26 cellular contexts compared by ENCODE assay signal in genomic region chr5:109529987-109530386, GRCh38.
"Had no signal": no experiment of that assay in that cellular context is flagged by ENCODE, and none has a peak within 500 bp of the region (broad histone marks: within the 10 kb centered on the region; RNA-seq: fewer than 3 reads in every experiment).

No MANE protein-coding gene starts in this region.

- H3K27me3 ChIP-seq: pancreas, sigmoid colon, spleen, suprapubic skin, tibial artery, upper lobe of right lung had no signal

- H3K4me3 Mint-ChIP-seq: memory B cell; naive thymus-derived CD4-positive, alpha-beta T cell; natural killer cell treated with Interleukin-12 subunit alpha and Interleukin-12 subunit beta and Interleukin-15 and Interleukin-18, amount 100 ng/mL, for 72 hours; stimulated activated effector memory CD8-positive, alpha-beta T cell treated with anti-CD3 and anti-CD28 coated beads, Interleukin-12 subunit alpha, Interleukin-12 subunit beta, amount 100 ng/mL, for 72 hours; stimulated activated naive CD8-positive, alpha-beta T cell treated with anti-CD3 and anti-CD28 coated beads, Interleukin-15, Interleukin-2, amounts not matched to agents 100 ng/mL and 50 ng/mL, for 24 hours had no signal

- ATAC-seq: left colon; mucosa of descending colon; naive thymus-derived CD4-positive, alpha-beta T cell; natural killer cell treated with Interleukin-12 subunit alpha and Interleukin-12 subunit beta and Interleukin-15 and Interleukin-18, amount 100 ng/mL, for 72 hours; stimulated activated effector memory CD8-positive, alpha-beta T cell treated with anti-CD3 and anti-CD28 coated beads, Interleukin-12 subunit alpha, Interleukin-12 subunit beta, amount 100 ng/mL, for 72 hours had no signal

- H3K36me3 ChIP-seq: left ventricle myocardium inferior, pancreas, prostate gland, sigmoid colon, spleen, suprapubic skin, thoracic aorta, tibial artery, upper lobe of right lung had no signal

- DNase-seq: islet precursor cell; left ventricle myocardium inferior; midbrain; naive thymus-derived CD4-positive, alpha-beta T cell; posterior cingulate gyrus; retina; sigmoid colon; small intestine; spleen; stimulated activated CD4-positive, alpha-beta T cell treated with anti-CD3 and anti-CD28 coated beads, Interleukin-4, amount 100 ng/mL, for 24 hours; stimulated activated naive CD4-positive, alpha-beta T cell; trophoblast cell; upper lobe of right lung had no signal

- H3K36me3 Mint-ChIP-seq: memory B cell; naive thymus-derived CD4-positive, alpha-beta T cell; natural killer cell treated with Interleukin-12 subunit alpha and Interleukin-12 subunit beta and Interleukin-15 and Interleukin-18, amount 100 ng/mL, for 72 hours; stimulated activated effector memory CD8-positive, alpha-beta T cell treated with anti-CD3 and anti-CD28 coated beads, Interleukin-12 subunit alpha, Interleukin-12 subunit beta, amount 100 ng/mL, for 72 hours had no signal

- H3K9me3 ChIP-seq: left ventricle myocardium inferior, mucosa of descending colon, pancreas, prostate gland, sigmoid colon, spleen, suprapubic skin, thoracic aorta, tibial artery, upper lobe of right lung had no signal

- H3K4me1 ChIP-seq: left ventricle myocardium inferior, pancreas, spleen, suprapubic skin, upper lobe of right lung had no signal

- H3K4me3 ChIP-seq: left ventricle myocardium inferior, lung, mucosa of descending colon, pancreas, prostate gland, sigmoid colon, spleen, suprapubic skin, thoracic aorta, tibial artery, upper lobe of right lung had no signal

- H3K27ac ChIP-seq: left ventricle myocardium inferior, pancreas, prostate gland, sigmoid colon, spleen, suprapubic skin, thoracic aorta, tibial artery, upper lobe of right lung had no signal

- H3K9me3 Mint-ChIP-seq: memory B cell; natural killer cell treated with Interleukin-12 subunit alpha and Interleukin-12 subunit beta and Interleukin-15 and Interleukin-18, amount 100 ng/mL, for 72 hours; stimulated activated effector memory CD8-positive, alpha-beta T cell treated with anti-CD3 and anti-CD28 coated beads, Interleukin-12 subunit alpha, Interleukin-12 subunit beta, amount 100 ng/mL, for 72 hours; stimulated activated naive CD8-positive, alpha-beta T cell treated with anti-CD3 and anti-CD28 coated beads, Interleukin-15, Interleukin-2, amounts not matched to agents 100 ng/mL and 50 ng/mL, for 24 hours had no signal

- H3K27ac Mint-ChIP-seq: memory B cell; naive thymus-derived CD4-positive, alpha-beta T cell; natural killer cell treated with Interleukin-12 subunit alpha and Interleukin-12 subunit beta and Interleukin-15 and Interleukin-18, amount 100 ng/mL, for 72 hours; stimulated activated effector memory CD8-positive, alpha-beta T cell treated with anti-CD3 and anti-CD28 coated beads, Interleukin-12 subunit alpha, Interleukin-12 subunit beta, amount 100 ng/mL, for 72 hours; stimulated activated naive CD8-positive, alpha-beta T cell treated with anti-CD3 and anti-CD28 coated beads, Interleukin-15, Interleukin-2, amounts not matched to agents 100 ng/mL and 50 ng/mL, for 24 hours had no signal

- FAIRE-seq: pancreas, small intestine, urothelium cell line had no signal

- H3K4me1 Mint-ChIP-seq: memory B cell; naive thymus-derived CD4-positive, alpha-beta T cell; stimulated activated effector memory CD8-positive, alpha-beta T cell treated with anti-CD3 and anti-CD28 coated beads, Interleukin-12 subunit alpha, Interleukin-12 subunit beta, amount 100 ng/mL, for 72 hours had no signal

- H3K27me3 Mint-ChIP-seq: stimulated activated naive CD8-positive, alpha-beta T cell treated with anti-CD3 and anti-CD28 coated beads, Interleukin-15, Interleukin-2, amounts not matched to agents 100 ng/mL and 50 ng/mL, for 24 hours had no signal
